In the genomic region with DNA sequence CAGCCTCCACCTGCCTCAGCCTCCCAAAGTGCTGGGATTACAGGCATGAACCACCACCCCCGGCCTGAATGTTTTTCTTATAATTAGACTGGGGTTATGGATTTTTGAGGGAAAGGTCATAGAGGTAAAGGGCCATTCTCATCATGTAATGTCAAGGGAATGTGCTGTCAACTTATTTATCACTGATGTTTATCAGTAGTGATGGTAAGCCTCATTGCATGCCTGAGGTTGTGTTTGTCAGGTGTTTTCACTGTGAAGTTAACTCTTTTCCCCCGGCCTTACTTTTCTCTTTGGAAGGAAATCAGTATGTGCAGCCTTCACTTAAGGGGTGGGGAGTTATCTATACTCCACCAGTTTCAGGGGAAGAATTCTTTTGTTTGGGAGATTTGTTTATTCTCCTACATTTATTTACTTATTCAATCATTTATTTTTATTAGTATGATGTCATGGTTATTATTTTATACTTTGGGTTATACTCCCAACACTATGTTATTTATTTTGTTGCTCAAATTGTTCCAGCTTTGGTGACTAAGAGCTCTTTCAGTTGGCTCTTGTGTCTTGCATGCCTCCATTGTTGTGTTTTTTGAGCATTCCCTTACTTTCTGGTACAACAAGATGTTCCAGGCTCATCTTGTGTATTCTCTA, we compare ENCODE assay signal across 15 cellular contexts. TPM values are rescaled to one million over a fixed set of nuclear protein-coding genes. Genes with fewer than 3 reads are reported as not detected.
DNase-seq lines count a peak whose midpoint lies in the region; ATAC-seq and TF ChIP-seq lines count a peak whose summit lies in the region.
"Had no signal": no experiment of that assay in that cellular context is flagged by ENCODE, and none has a peak within 500 bp of the region (broad histone marks: within the 10 kb centered on the region; RNA-seq: fewer than 3 reads in every experiment).

No MANE protein-coding gene starts in this region.

- POLR2A ChIA-PET in MCF 10A (lab: Yijun Ruan, JAX): interaction anchor here (1.0 kb wide), 1 partner anchor 24 kb away, joined by 3 read pairs; no protein-coding TSS in a partner anchor

- peaks cover 4% of the 10 kb centered on the region for H3F3A ChIP-seq in GM23338 (replicated peaks; ENCODE audit: low read depth)

- H3K27me3 Mint-ChIP-seq in MCF 10A (ENCODE audit: insufficient read depth, unreplicated experiment): no peaks in the 10 kb centered on the region
- peaks cover 0 to 7% (median 4%) of the 10 kb centered on the region in 3 donors for H3K27me3 Mint-ChIP-seq in immature natural killer cell (ENCODE audit: low read depth in 3 of 3)
- no peaks in the 10 kb centered on the region for H3K27me3 Mint-ChIP-seq in type B pancreatic cell
- peaks cover 6% of the 10 kb centered on the region for H3K27me3 Mint-ChIP-seq in GM23338 (ENCODE audit: insufficient read depth, low read depth, poor library complexity)

- no peaks in the 10 kb centered on the region for H3K27me3 ChIP-seq in mammary epithelial cell (ENCODE audit: insufficient read depth, low read length)
- no peaks in the 10 kb centered on the region for H3K27me3 ChIP-seq in SJSA1 (replicated peaks)
- no peaks in the 10 kb centered on the region for H3K27me3 ChIP-seq in GM23338 (ENCODE audit: insufficient read depth)
- H3K27me3 ChIP-seq in lower lobe of right lung (ENCODE audit: low read depth): no peaks in the 10 kb centered on the region
- H3K27me3 ChIP-seq in upper lobe of right lung: no peaks in the 10 kb centered on the region

- peaks cover 7% of the 10 kb centered on the region for H3K79me2 ChIP-seq in mammary epithelial cell (ENCODE audit: insufficient read depth, low read length)
- no peaks in the 10 kb centered on the region for H3K79me2 ChIP-seq in GM23338 (replicated peaks; ENCODE audit: insufficient read depth)

- DNase-seq in MCF 10A (ENCODE audit: unreplicated experiment) (no peak), mammary epithelial cell (no peak), SJSA1 (ENCODE audit: low read depth in 1 of 2, low spot score in 2 of 2) (peak in 1 of 2 experiments; percentile 60), immature natural killer cell (no peak), type B pancreatic cell (ENCODE audit: extremely low spot score, unreplicated experiment) (no peak), GM23338 (ENCODE audit: low spot score) (no peak), lower lobe of right lung (no peak), upper lobe of right lung (no peak)
- DNase-seq: Karpas-422, MV-4-11, NCI-H1436 treated with DMSO at 0.1 percent for 48 hours, NCI-H2081, NCI-H524, SHP77 treated with DMSO at 0.1 percent for 48 hours had no signal

- ATAC-seq in GM23338: no peak
- ATAC-seq in lower lobe of right lung: no peak
- ATAC-seq in upper lobe of right lung: no peak

- H3K9me3 ChIP-seq in mammary epithelial cell (replicated peaks; ENCODE audit: insufficient read depth, low read length): no peaks in the 10 kb centered on the region
- no peaks in the 10 kb centered on the region for H3K9me3 ChIP-seq in SJSA1 (replicated peaks)
- no peaks in the 10 kb centered on the region for H3K9me3 ChIP-seq in lower lobe of right lung
- no peaks in the 10 kb centered on the region for H3K9me3 ChIP-seq in upper lobe of right lung

- TF ChIP-seq CTCF in MCF 10A (IDR thresholded peaks at IDR 0.05; ENCODE audit: unreplicated experiment) (no peak), mammary epithelial cell (conservative IDR thresholded peaks at IDR 0.05 in 1 of 2, IDR thresholded peaks at IDR 0.05 in 1 of 2; ENCODE audit: extremely low read depth in 1 of 2, insufficient read depth in 1 of 2, low read depth in 1 of 2, low read length in 2 of 2) (no peak), type B pancreatic cell (conservative IDR thresholded peaks at IDR 0.05) (no peak), GM23338 (conservative IDR thresholded peaks at IDR 0.05; ENCODE audit: low read depth in 2 of 2) (no peak), lower lobe of right lung (IDR thresholded peaks at IDR 0.05) (no peak), upper lobe of right lung (IDR thresholded peaks at IDR 0.05) (no peak)

- BruUV-seq in MCF 10A (replicated peaks; lab: Mats Ljungman, UMichigan) (no TSS peak), mammary epithelial cell (replicated peaks; lab: Mats Ljungman, UMichigan) (no TSS peak)

- no peaks in the 10 kb centered on the region for H3K9me3 Mint-ChIP-seq in MCF 10A (ENCODE audit: unreplicated experiment)
- no peaks in the 10 kb centered on the region for H3K9me3 Mint-ChIP-seq in immature natural killer cell
- H3K9me3 Mint-ChIP-seq in type B pancreatic cell: no peaks in the 10 kb centered on the region
- H3K9me3 Mint-ChIP-seq in GM23338: peaks cover 4% of the 10 kb centered on the region; the same call in 1 of the 3 replicates

- H2AFZ ChIP-seq in mammary epithelial cell (ENCODE audit: low read depth, low read length) (no peak overlapping the region), GM23338 (no peak overlapping the region)

- intact Hi-C loops in MCF 10A (cut with micrococcal nuclease): no loop called here
- intact Hi-C loops in mammary epithelial cell (cut with micrococcal nuclease): no loop called here
- intact Hi-C loops in lower lobe of right lung (cut with DNase I): no loop called here
- intact Hi-C loops in upper lobe of right lung (cut with DNase I): no loop called here

- no peaks in the 10 kb centered on the region for H3K9me2 ChIP-seq in GM23338 (ENCODE audit: insufficient read depth)

- H3K27ac Mint-ChIP-seq in MCF 10A (ENCODE audit: low read depth, unreplicated experiment) (peak overlapping the region; percentile 69), immature natural killer cell (peak overlapping the region; percentile 73 to 93 (median 88)), type B pancreatic cell (peak overlapping the region; percentile 77), GM23338 (no peak overlapping the region)
- H3K27ac Mint-ChIP-seq: CD14-positive monocyte had no signal

- H4K20me1 ChIP-seq in mammary epithelial cell (ENCODE audit: insufficient read depth, low read length) (no peaks in the 10 kb centered on the region), GM23338 (replicated peaks; ENCODE audit: insufficient read depth) (no peaks in the 10 kb centered on the region)

- H3K4me1 ChIP-seq in mammary epithelial cell (ENCODE audit: insufficient read depth, low read length) (peaks cover 13% of the 10 kb centered on the region), SJSA1 (replicated peaks) (peaks cover 25% of the 10 kb centered on the region), GM23338 (ENCODE audit: insufficient read depth) (peaks cover 15% of the 10 kb centered on the region), lower lobe of right lung (peaks cover 16% of the 10 kb centered on the region), upper lobe of right lung (peaks cover 9% of the 10 kb centered on the region)

- H3K4me3 ChIP-seq in mammary epithelial cell (replicated peaks in 1 of 3; ENCODE audit: insufficient read depth in 1 of 3, low read depth in 2 of 3, low read length in 3 of 3) (no peak overlapping the region), SJSA1 (no peak overlapping the region), GM23338 (no peak overlapping the region), lower lobe of right lung (no peak overlapping the region), upper lobe of right lung (no peak overlapping the region)

- H3K4me3 Mint-ChIP-seq in MCF 10A (ENCODE audit: unreplicated experiment) (no peak overlapping the region), immature natural killer cell (peak overlapping the region in 4 of 5 donors; percentile 42 to 80 (median 53)), type B pancreatic cell (no peak overlapping the region), GM23338 (no peak overlapping the region)
- H3K4me3 Mint-ChIP-seq: CD14-positive monocyte had no signal

- H3K36me3 Mint-ChIP-seq in MCF 10A (ENCODE audit: insufficient read depth, unreplicated experiment) (peaks cover 19% of the 10 kb centered on the region), immature natural killer cell (no peaks in the 10 kb centered on the region), type B pancreatic cell (no peaks in the 10 kb centered on the region), GM23338 (ENCODE audit: low read depth) (peaks cover 10% of the 10 kb centered on the region)

- dilution Hi-C loops in mammary epithelial cell (cut with HindIII; ENCODE audit: low sequenced_read_pairs): loop anchor here (10.0 kb wide), 1 partner anchor 142 kb away; no protein-coding TSS in a partner anchor

- H3K36me3 ChIP-seq in mammary epithelial cell (ENCODE audit: insufficient read depth, low read length): no peaks in the 10 kb centered on the region
- H3K36me3 ChIP-seq in SJSA1: no peaks in the 10 kb centered on the region
- H3K36me3 ChIP-seq in GM23338 (ENCODE audit: insufficient read depth): no peaks in the 10 kb centered on the region
- H3K36me3 ChIP-seq in lower lobe of right lung: no peaks in the 10 kb centered on the region
- no peaks in the 10 kb centered on the region for H3K36me3 ChIP-seq in upper lobe of right lung

- H3K4me1 Mint-ChIP-seq in MCF 10A (ENCODE audit: insufficient read depth, unreplicated experiment) (peaks cover 28% of the 10 kb centered on the region), immature natural killer cell (peaks cover 39 to 56% of the 10 kb centered on the region in 2 donors), type B pancreatic cell (ENCODE audit: unreplicated experiment) (peaks cover 4% of the 10 kb centered on the region), GM23338 (peaks cover 18% of the 10 kb centered on the region)

- H3K4me2 ChIP-seq in mammary epithelial cell (ENCODE audit: insufficient read depth, low read depth, low read length) (no peak overlapping the region), GM23338 (no peak overlapping the region)

- in situ Hi-C loops in mammary epithelial cell (cut with MboI; ENCODE audit: low sequenced_read_pairs in 2 of 2): no loop called here

- WGBS in mammary epithelial cell (ENCODE audit: low coverage, missing lambda C conversion rate): 79% methylated on average over 2 of the region's 2 CpGs

- CTCF ChIA-PET in MCF 10A (lab: Yijun Ruan, JAX): interaction anchor here (1.0 to 2.4 kb wide), 2 partner anchors 18 to 76 kb away, joined by 6 to 10 read pairs; no protein-coding TSS in a partner anchor
- CTCF ChIA-PET in mammary epithelial cell (lab: Charles Lee; ENCODE audit: low non-redundant PET): no interaction called here

- H3K27ac ChIP-seq in mammary epithelial cell (ENCODE audit: insufficient read depth, low read depth, low read length): no peak overlapping the region
- H3K27ac ChIP-seq in SJSA1: peak overlapping the region; percentile 62
- H3K27ac ChIP-seq in GM23338 (ENCODE audit: low read depth): no peak overlapping the region
- no peak overlapping the region for H3K27ac ChIP-seq in lower lobe of right lung
- no peak overlapping the region for H3K27ac ChIP-seq in upper lobe of right lung

- no peak overlapping the region for H3K9ac ChIP-seq in mammary epithelial cell (ENCODE audit: insufficient read depth, low read length)

RNA-seq across cellular contexts. Expression of gene SLC17A5, which starts 2.8 kb away (rescaled TPM):
- total RNA-seq in MCF 10A (2022): 6.1 and 7.2 TPM in 2 replicates
- 10 to 100 TPM in 1 of 2 donors, 1 to 10 TPM in 1; 6.5 to 26.0 TPM for total RNA-seq in mammary epithelial cell
- polyA plus RNA-seq in mammary epithelial cell: 6.2 TPM
- 19.4 TPM for polyA minus RNA-seq in mammary epithelial cell
- total RNA-seq in SJSA1 (2014; rRNA removed; shearing (Covaris generic)): 4.5 and 12.5 TPM in 2 replicates
- 1 to 10 TPM; 3.0 to 9.4 (median 5.9) TPM for polyA plus RNA-seq in immature natural killer cell
- total RNA-seq in type B pancreatic cell (ENCODE audit: low replicate concordance): 9.7 and 17.8 TPM in 2 replicates
- total RNA-seq in GM23338 (2014; rRNA removed; shearing (Covaris generic)): 14.9 and 17.7 TPM in 2 replicates
- polyA plus RNA-seq in GM23338 (2016; fragmentation: Nextera tagmentation; extraction: Ambion mirVana): 8.3 and 9.2 TPM in 2 replicates
- total RNA-seq in lower lobe of right lung: 25.9 TPM
- 26.5 TPM for total RNA-seq in upper lobe of right lung

RNA-seq across cellular contexts. Expression of gene CD109, which starts 39.4 kb away (rescaled TPM):
- total RNA-seq in MCF 10A (2022): 91.0 and 94.5 TPM in 2 replicates
- total RNA-seq in mammary epithelial cell: 100 to 1,000 TPM in 1 of 2 donors, 10 to 100 TPM in 1; 82.6 to 273 TPM
- 77.5 TPM for polyA plus RNA-seq in mammary epithelial cell
- polyA minus RNA-seq in mammary epithelial cell: 96.5 TPM
- total RNA-seq in SJSA1 (2014; rRNA removed; shearing (Covaris generic)): 31.2 and 47.3 TPM in 2 replicates
- polyA plus RNA-seq in immature natural killer cell: under 1 TPM in 2 of 3 donors, not detected in 1; 0.04 to 0.09 TPM
- total RNA-seq in type B pancreatic cell (ENCODE audit: low replicate concordance): 1.3 and 1.5 TPM in 2 replicates
- total RNA-seq in GM23338 (2014; rRNA removed; shearing (Covaris generic)): 5.3 and 6.0 TPM in 2 replicates
- 0.92 and 1.1 TPM in 2 replicates for polyA plus RNA-seq in GM23338 (2016; fragmentation: Nextera tagmentation; extraction: Ambion mirVana)
- total RNA-seq in lower lobe of right lung: 25.0 TPM
- 22.1 TPM for total RNA-seq in upper lobe of right lung

Comparison
In these comparisons a context has a peak if more than half of its experiments do, and no peak if none do; other contexts are left out.
1. H3K4me3 Mint-ChIP-seq: peak in immature natural killer cell (4 of 5); none in MCF 10A (single experiment), type B pancreatic cell (single experiment) and GM23338 (single experiment).